Comparison of ENCODE assay signal across 9 cellular contexts in genomic region chr16:15642557-15643452, GRCh38. TPM values are rescaled to one million over a fixed set of nuclear protein-coding genes. Genes with fewer than 3 reads are reported as not detected.
DNase-seq lines count a peak whose midpoint lies in the region; ATAC-seq, FAIRE-seq and TF ChIP-seq lines count a peak whose summit lies in the region.
"Had no signal": no experiment of that assay in that cellular context is flagged by ENCODE, and none has a peak within 500 bp of the region (broad histone marks: within the 10 kb centered on the region; RNA-seq: fewer than 3 reads in every experiment).

Gene MARF1 (minus strand): TSS chr16:15643154. CDS start chr16:15639233, 3,921 bp downstream.

- H3K27ac Mint-ChIP-seq in central memory CD8-positive, alpha-beta T cell (ENCODE audit: low read depth), result peak within 1 kb of the TSS; percentile 90

- H3K36me3 ChIP-seq in keratinocyte (ENCODE audit: control insufficient read depth in 2 of 2, extremely low read depth in 1 of 2, insufficient read depth in 2 of 2, low read length in 2 of 2), result peaks cover 0 to 5% of the 10 kb centered on the region in 2 experiments

- H4K20me1 ChIP-seq in keratinocyte (ENCODE audit: control insufficient read depth, extremely low read depth, insufficient read depth, low read length), result no peaks in the 10 kb centered on the region

- H3K36me3 Mint-ChIP-seq in central memory CD8-positive, alpha-beta T cell (ENCODE audit: insufficient read depth), result peaks cover 30% of the 10 kb centered on the region

- H3K9me3 Mint-ChIP-seq in central memory CD8-positive, alpha-beta T cell, result no peaks in the 10 kb centered on the region

- H3K27ac ChIP-seq in keratinocyte (ENCODE audit: control insufficient read depth, insufficient read depth, low read length), result peak within 1 kb of the TSS; percentile 100

- H3K4me1 ChIP-seq in keratinocyte (ENCODE audit: control insufficient read depth, extremely low read depth, insufficient read depth, low read length), result peaks cover 39% of the 10 kb centered on the region

- no peak for FAIRE-seq in keratinocyte (lab: Jason Lieb, UNC)
- FAIRE-seq: TTC549 had no signal

- peak within 1 kb of the TSS; percentile 90 for H2AFZ ChIP-seq in keratinocyte (ENCODE audit: control insufficient read depth, low read length)

- TF ChIP-seq CTCF in AG10803 (conservative IDR thresholded peaks at IDR 0.05; ENCODE audit: low read length) (peak; percentile 31; the same call in 1 of the 2 replicates), keratinocyte (optimal IDR thresholded peaks at IDR 0.05 in 1 of 3, IDR thresholded peaks at IDR 0.05 in 1 of 3, conservative IDR thresholded peaks at IDR 0.05 in 1 of 3; ENCODE audit: extremely low read depth in 1 of 3, insufficient read depth in 2 of 3, low read length in 3 of 3) (peak; percentile 21 to 45 (median 26))

- no peaks in the 10 kb centered on the region for H3K27me3 ChIP-seq in keratinocyte (ENCODE audit: control insufficient read depth, extremely low read depth, insufficient read depth, low read length)

- ATAC-seq in GM19035 (IDR thresholded peaks at IDR 0.05; ENCODE audit: unreplicated experiment) (peak; percentile 56), HG03354 (IDR thresholded peaks at IDR 0.05; ENCODE audit: poor library complexity, severe bottlenecking, unreplicated experiment) (peak; percentile 65)
- ATAC-seq in activated CD4-positive, CD25-positive, alpha-beta regulatory T cell treated with anti-CD3 and anti-CD28 coated beads, Interleukin-2, amount 50 U/mL, for 24 hours, result peak; percentile 67 to 72
- peak; percentile 75 for ATAC-seq in central memory CD8-positive, alpha-beta T cell (replicated peaks; ENCODE audit: extremely low read depth, poor library complexity, severe bottlenecking)

- peak within 1 kb of the TSS; percentile 95 for H3K4me2 ChIP-seq in keratinocyte (ENCODE audit: control insufficient read depth, extremely low read depth, insufficient read depth, low read depth, low read length)

- DNase-seq in AG10803 (ENCODE audit: low read depth), result peak; percentile 94
- DNase-seq in NCI-H446 treated with DMSO at 0.1 percent for 48 hours (lab: John Stamatoyannopoulos, UW), result peak; percentile 82
- peak; percentile 98 to 99 for DNase-seq in central memory CD8-positive, alpha-beta T cell (ENCODE audit: low spot score in 2 of 2)
- DNase-seq in keratinocyte (ENCODE audit: low read depth, low spot score), result peak; percentile 48
- peak; percentile 97 to 100 (median 100) for DNase-seq in stimulated activated CD4-positive, alpha-beta T cell treated with anti-CD3 and anti-CD28 coated beads, Interleukin-12 subunit alpha, Interleukin-12 subunit beta, amount 100 ng/mL, for 48 hours (ENCODE audit: low read depth in 2 of 3, low spot score in 1 of 3)

- no peaks in the 10 kb centered on the region for H3K9me1 ChIP-seq in keratinocyte (ENCODE audit: control insufficient read depth, extremely low read depth, insufficient read depth, low read length)

- H3K4me3 ChIP-seq in AG10803 (ENCODE audit: low read length) (peak within 1 kb of the TSS; percentile 98), keratinocyte (ENCODE audit: control insufficient read depth in 2 of 3, extremely low read depth in 1 of 3, insufficient read depth in 2 of 3, low read depth in 1 of 3, low read length in 3 of 3) (peak within 1 kb of the TSS; percentile 94 to 97 (median 95))

- peaks cover 39% of the 10 kb centered on the region for H3K4me1 Mint-ChIP-seq in central memory CD8-positive, alpha-beta T cell

- peak within 1 kb of the TSS; percentile 97 for H3K9ac ChIP-seq in keratinocyte (ENCODE audit: control insufficient read depth, extremely low read depth, insufficient read depth, low read length)

- H3K9me3 ChIP-seq in keratinocyte (ENCODE audit: control insufficient read depth, low read depth, low read length), result no peaks in the 10 kb centered on the region

- dilution Hi-C loops in keratinocyte (cut with MboI; ENCODE audit: extremely low pct_ligation_motif_present, low sequenced_read_pairs), result no loop called here

- H3K4me3 Mint-ChIP-seq in central memory CD8-positive, alpha-beta T cell, result peak within 1 kb of the TSS; percentile 86

- H3K79me2 ChIP-seq in keratinocyte (ENCODE audit: control insufficient read depth, insufficient read depth, low read length), result peaks cover 24% of the 10 kb centered on the region

- H3K27me3 Mint-ChIP-seq in central memory CD8-positive, alpha-beta T cell, result no peaks in the 10 kb centered on the region

RNA-seq across cellular contexts. Expression of gene MARF1, which starts in this region (rescaled TPM):
- polyA plus RNA-seq in keratinocyte, result 10.0 to 12.5 TPM (median 11.9 TPM) in 3 replicates
- 17.5 TPM for polyA plus RNA-seq in keratinocyte (2011; ENCODE audit: low read depth)
- polyA plus RNA-seq in keratinocyte (2011; cell fraction: cytosol; rRNA removed), result 10.1 and 24.5 TPM in 2 replicates
- 30.7 and 38.6 TPM in 2 replicates for polyA plus RNA-seq in keratinocyte (2011; cell fraction: nucleus; rRNA removed)
- 10.5 and 20.9 TPM in 2 replicates for polyA plus RNA-seq in keratinocyte (2012; ENCODE audit: low replicate concordance)
- polyA minus RNA-seq in keratinocyte, result 20.0 to 57.0 TPM (median 22.1 TPM) in 3 replicates
- 13.4 TPM for polyA minus RNA-seq in keratinocyte (2011; cell fraction: cytosol; rRNA and poly(A)+ RNA removed)
- 14.1 and 25.9 TPM in 2 replicates for polyA minus RNA-seq in keratinocyte (2011; cell fraction: nucleus; rRNA and poly(A)+ RNA removed)

Comparison
In these comparisons a context has a peak if more than half of its experiments do, and no peak if none do; other contexts are left out.
1. Peak in every context shown above with its lines: DNase-seq, ATAC-seq, H3K4me3 ChIP-seq and H3K27ac ChIP-seq.
2. DNase-seq: peak in every context shown above with its lines; median percentile 100 in stimulated activated CD4-positive, alpha-beta T cell treated with anti-CD3 and anti-CD28 coated beads, Interleukin-12 subunit alpha, Interleukin-12 subunit beta, amount 100 ng/mL, for 48 hours; 98 in central memory CD8-positive, alpha-beta T cell; 94 in AG10803; 82 in NCI-H446 treated with DMSO at 0.1 percent for 48 hours; 48 in keratinocyte.